In genomic region chr7:68865351-68865885, GRCh38 we compare ENCODE assay signal across 19 cellular contexts.
DNase-seq lines count a peak whose midpoint lies in the region; ATAC-seq and TF ChIP-seq lines count a peak whose summit lies in the region.
"Had no signal": no experiment of that assay in that cellular context is flagged by ENCODE, and none has a peak within 500 bp of the region (broad histone marks: within the 10 kb centered on the region; RNA-seq: fewer than 3 reads in every experiment).

No MANE protein-coding gene starts in this region.

- no peaks in the 10 kb centered on the region; the same call in 1 of the 2 replicates for H3K9me3 ChIP-seq in HUES48 (ENCODE audit: control insufficient read depth, insufficient read depth, low read length)

- TF ChIP-seq CTCF in AG04449 (IDR thresholded peaks at IDR 0.05; ENCODE audit: insufficient read depth, low read length, missing control alignments) (no peak), WTC11 (IDR thresholded peaks at IDR 0.05) (no peak), fibroblast of pulmonary artery (IDR thresholded peaks at IDR 0.05; ENCODE audit: low read length, missing control alignments) (no peak)

- H3K4me3 Mint-ChIP-seq in WTC11: no peak overlapping the region

- H3K36me3 Mint-ChIP-seq in WTC11: no peaks in the 10 kb centered on the region

- H3K27ac Mint-ChIP-seq in WTC11: peak overlapping the region; percentile 83; the same call in 1 of the 2 replicates

- H3K4me3 ChIP-seq in AG04449 (ENCODE audit: low read depth, low read length): no peak overlapping the region
- H3K4me3 ChIP-seq in HUES48 (ENCODE audit: low read depth, low read length): no peak overlapping the region
- H3K4me3 ChIP-seq in fibroblast of pulmonary artery (replicated peaks; ENCODE audit: low read depth, low read length): no peak overlapping the region
- H3K4me3 ChIP-seq: K562 had no signal

- peak; percentile 7 for DNase-seq in AG04449 (ENCODE audit: low read depth, low spot score)
- no peak for DNase-seq in WTC11 (ENCODE audit: low spot score)
- peak; percentile 1 for DNase-seq in fibroblast of pulmonary artery (ENCODE audit: low read depth)
- DNase-seq in activated CD8-positive, alpha-beta memory T cell treated with anti-CD3 and anti-CD28 coated beads, Interleukin-2, amount 50 U/mL, for 48 hours: no peak
- DNase-seq in Right ventricle myocardium inferior (ENCODE audit: missing footprints): no peak
- DNase-seq in mucosa of gallbladder (ENCODE audit: low spot score): no peak
- DNase-seq in activated naive CD4-positive, alpha-beta T cell (lab: John Stamatoyannopoulos, UW): no peak
- DNase-seq: C1 segment of cervical spinal cord, DMS 273 treated with DMSO at 0.1 percent for 48 hours, GF-D8, GOT3, NCI-H1436, NCI-H2029, NCI-H2171, NCI-H446 treated with DMSO at 0.1 percent for 48 hours, PC-3 had no signal

- peaks cover 5% of the 10 kb centered on the region for H3K27me3 Mint-ChIP-seq in WTC11 (ENCODE audit: low read depth)

- no peaks in the 10 kb centered on the region for H3K27me3 ChIP-seq in HUES48 (ENCODE audit: control insufficient read depth, insufficient read depth, low read length)

- ATAC-seq in WTC11 (no peak), Right ventricle myocardium inferior (no peak)
- ATAC-seq: K562, PC-3 had no signal

- H3K9me3 Mint-ChIP-seq in WTC11: peaks cover 25% of the 10 kb centered on the region

- intact Hi-C loops in Right ventricle myocardium inferior (cut with DNase I): no loop called here

- H3K9ac ChIP-seq in HUES48 (ENCODE audit: low read depth, low read length): no peak overlapping the region

- POLR2A ChIA-PET in AG04449 (lab: Yijun Ruan, JAX): no interaction called here
- POLR2A ChIA-PET in WTC11 (lab: Charles Lee): no interaction called here

- CTCF ChIA-PET in AG04449 (lab: Yijun Ruan, JAX): no interaction called here
- CTCF ChIA-PET in WTC11 (lab: Charles Lee): no interaction called here

- peaks cover 16% of the 10 kb centered on the region for H3K4me1 ChIP-seq in HUES48 (ENCODE audit: control insufficient read depth, insufficient read depth, low read length)

- H3K4me1 Mint-ChIP-seq in WTC11: peaks cover 30% of the 10 kb centered on the region

- no peaks in the 10 kb centered on the region for H3K36me3 ChIP-seq in HUES48 (ENCODE audit: control insufficient read depth, insufficient read depth, low read length)

- H3K27ac ChIP-seq in HUES48 (ENCODE audit: low read depth, low read length): peak overlapping the region; percentile 91
- H3K27ac ChIP-seq: HL-60 had no signal

TF ChIP-seq in WTC11, 78 proteins besides CTCF, POLR2A, EP300 and RAD21 (continues in another document):
- no peak for TF ChIP-seq NFATC4 (CRISPR knock-in tag; IDR thresholded peaks at IDR 0.05)
- no peak for TF ChIP-seq ATF3 (CRISPR knock-in tag; conservative IDR thresholded peaks at IDR 0.05)
- TF ChIP-seq ATF6 (CRISPR knock-in tag; IDR thresholded peaks at IDR 0.05): no peak
- TF ChIP-seq AFF4 (CRISPR knock-in tag; IDR thresholded peaks at IDR 0.05; ENCODE audit: borderline replicate concordance): no peak
- TF ChIP-seq ZNF317 (CRISPR knock-in tag; IDR thresholded peaks at IDR 0.05; ENCODE audit: borderline replicate concordance, low read depth): no peak
- no peak for TF ChIP-seq SMAD4 (CRISPR knock-in tag; IDR thresholded peaks at IDR 0.05)
- TF ChIP-seq TEAD4 (CRISPR knock-in tag; IDR thresholded peaks at IDR 0.05): no peak
- no peak for TF ChIP-seq HMGA2 (CRISPR knock-in tag; IDR thresholded peaks at IDR 0.05)
- TF ChIP-seq ERG (CRISPR knock-in tag; IDR thresholded peaks at IDR 0.05): no peak
- TF ChIP-seq ZMAT4 (CRISPR knock-in tag; IDR thresholded peaks at IDR 0.05): no peak
- no peak for TF ChIP-seq ZNF219 (CRISPR knock-in tag; IDR thresholded peaks at IDR 0.05; ENCODE audit: borderline replicate concordance)
- no peak for TF ChIP-seq E2F5 (CRISPR knock-in tag; IDR thresholded peaks at IDR 0.05)
- no peak for TF ChIP-seq ZNF423 (CRISPR knock-in tag; IDR thresholded peaks at IDR 0.05)
- no peak for TF ChIP-seq JUN (CRISPR knock-in tag; IDR thresholded peaks at IDR 0.05)
- no peak for TF ChIP-seq SP1 (CRISPR knock-in tag; conservative IDR thresholded peaks at IDR 0.05)

Comparison
In these comparisons a context has a peak if more than half of its experiments do, and no peak if none do; other contexts are left out.
1. DNase-seq: peak in AG04449 (single experiment) and fibroblast of pulmonary artery (single experiment); none in WTC11 (single experiment), activated CD8-positive, alpha-beta memory T cell treated with anti-CD3 and anti-CD28 coated beads, Interleukin-2, amount 50 U/mL, for 48 hours (single experiment), Right ventricle myocardium inferior (single experiment), mucosa of gallbladder (single experiment) and activated naive CD4-positive, alpha-beta T cell (0 of 4).